Comparison of ENCODE assay signal across 23 cellular contexts in the genomic region with DNA sequence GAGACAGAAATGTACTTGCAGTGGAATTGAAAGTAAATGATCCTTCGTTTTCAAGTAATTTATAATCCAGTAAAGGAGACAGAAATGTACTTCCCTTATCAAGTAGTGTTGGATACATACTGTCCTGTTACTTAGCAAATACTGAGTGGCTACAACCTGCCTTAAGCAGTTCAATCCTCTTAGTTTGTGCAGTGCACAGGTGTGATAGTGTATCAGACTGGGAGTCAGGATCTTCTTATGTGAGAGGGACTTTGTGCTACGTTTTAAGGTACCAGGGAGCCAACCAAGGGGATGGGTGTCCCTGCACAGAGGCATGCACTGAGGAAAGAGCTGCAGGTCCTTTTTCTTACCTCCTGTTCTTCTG.
DNase-seq lines count a peak whose midpoint lies in the region; ATAC-seq, FAIRE-seq and TF ChIP-seq lines count a peak whose summit lies in the region.
"Had no signal": no experiment of that assay in that cellular context is flagged by ENCODE, and none has a peak within 500 bp of the region (broad histone marks: within the 10 kb centered on the region; RNA-seq: fewer than 3 reads in every experiment).

No MANE protein-coding gene starts in this region.

- H3K36me3 ChIP-seq in mucosa of descending colon (ENCODE audit: low read depth) = no peaks in the 10 kb centered on the region

- TF ChIP-seq CTCF in mucosa of descending colon (IDR thresholded peaks at IDR 0.05) = no peak
- no peak for TF ChIP-seq CTCF in progenitor cell of endocrine pancreas (IDR thresholded peaks at IDR 0.05; ENCODE audit: unreplicated experiment)

- H3K27ac Mint-ChIP-seq in progenitor cell of endocrine pancreas = peak overlapping the region; percentile 84
- H3K27ac Mint-ChIP-seq in stimulated activated memory B cell treated with anti-CD40 and anti-IgM and Interleukin-4, amounts not matched to agents 10 μg/mL and 1 μg/mL and 100 μg/mL, for 72 hours = no peak overlapping the region
- H3K27ac Mint-ChIP-seq: B cell had no signal

- no peak for DNase-seq in mucosa of descending colon
- DNase-seq in progenitor cell of endocrine pancreas (ENCODE audit: low spot score, unreplicated experiment) = no peak
- DNase-seq in stimulated activated CD4-positive, alpha-beta T cell treated with anti-CD3 and anti-CD28 coated beads, Interleukin-15, amount 100 ng/mL, for 24 hours = no peak
- DNase-seq in NCI-H510A treated with DMSO at 0.1 percent for 48 hours (lab: John Stamatoyannopoulos, UW) = no peak
- DNase-seq: CD8-positive, alpha-beta memory T cell; DMS79 treated with DMSO at 0.1 percent for 48 hours; KBM-7; MV-4-11; NCI-H1105; NCI-H1436 treated with DMSO at 0.1 percent for 48 hours; NCI-H187 treated with DMSO at 0.1 percent for 48 hours; NCI-H2107; NCI-H446; NCI-H69; Right ventricle myocardium superior; RPMI8226 had no signal

- H3K9me3 Mint-ChIP-seq in progenitor cell of endocrine pancreas (ENCODE audit: low read depth) = peaks cover 5% of the 10 kb centered on the region
- H3K9me3 Mint-ChIP-seq in stimulated activated memory B cell treated with anti-CD40 and anti-IgM and Interleukin-4, amounts not matched to agents 10 μg/mL and 1 μg/mL and 100 μg/mL, for 72 hours = no peaks in the 10 kb centered on the region

- no peaks in the 10 kb centered on the region for H3K9me3 ChIP-seq in mucosa of descending colon

- H3K4me1 ChIP-seq in mucosa of descending colon (ENCODE audit: low read depth) = no peaks in the 10 kb centered on the region

- peak; percentile 86 for FAIRE-seq in islet of Langerhans (lab: Jason Lieb, UNC)
- FAIRE-seq: GM12892, GM19239, H1 had no signal

- H3K27me3 Mint-ChIP-seq in progenitor cell of endocrine pancreas = no peaks in the 10 kb centered on the region
- no peaks in the 10 kb centered on the region for H3K27me3 Mint-ChIP-seq in stimulated activated memory B cell treated with anti-CD40 and anti-IgM and Interleukin-4, amounts not matched to agents 10 μg/mL and 1 μg/mL and 100 μg/mL, for 72 hours
- H3K27me3 Mint-ChIP-seq: B cell had no signal

- H3K4me3 Mint-ChIP-seq in progenitor cell of endocrine pancreas (ENCODE audit: low read depth) = no peak overlapping the region
- H3K4me3 Mint-ChIP-seq in stimulated activated memory B cell treated with anti-CD40 and anti-IgM and Interleukin-4, amounts not matched to agents 10 μg/mL and 1 μg/mL and 100 μg/mL, for 72 hours = no peak overlapping the region
- H3K4me3 Mint-ChIP-seq: B cell; CD8-positive, alpha-beta memory T cell had no signal

- H3K4me1 Mint-ChIP-seq in progenitor cell of endocrine pancreas (ENCODE audit: low read depth) = peaks cover 9% of the 10 kb centered on the region
- no peaks in the 10 kb centered on the region for H3K4me1 Mint-ChIP-seq in stimulated activated memory B cell treated with anti-CD40 and anti-IgM and Interleukin-4, amounts not matched to agents 10 μg/mL and 1 μg/mL and 100 μg/mL, for 72 hours
- H3K4me1 Mint-ChIP-seq: B cell; CD8-positive, alpha-beta memory T cell had no signal

- intact Hi-C loops in mucosa of descending colon (cut with DNase I, micrococcal nuclease) = no loop called here

- H3K36me3 Mint-ChIP-seq in progenitor cell of endocrine pancreas (ENCODE audit: insufficient read depth) = peaks cover 29% of the 10 kb centered on the region
- H3K36me3 Mint-ChIP-seq in stimulated activated memory B cell treated with anti-CD40 and anti-IgM and Interleukin-4, amounts not matched to agents 10 μg/mL and 1 μg/mL and 100 μg/mL, for 72 hours = peaks cover 81% of the 10 kb centered on the region

- no peak overlapping the region for H3K4me3 ChIP-seq in mucosa of descending colon

- ATAC-seq in mucosa of descending colon (peak; percentile 64), GM18520 (IDR thresholded peaks at IDR 0.05; ENCODE audit: unreplicated experiment) (no peak)
- ATAC-seq in stimulated activated memory B cell treated with anti-CD40 and anti-IgM and Interleukin-4, amounts not matched to agents 10 μg/mL and 1 μg/mL and 100 μg/mL, for 72 hours = no peak
